Comparison of ENCODE assay signal across 23 cellular contexts in the genomic region with DNA sequence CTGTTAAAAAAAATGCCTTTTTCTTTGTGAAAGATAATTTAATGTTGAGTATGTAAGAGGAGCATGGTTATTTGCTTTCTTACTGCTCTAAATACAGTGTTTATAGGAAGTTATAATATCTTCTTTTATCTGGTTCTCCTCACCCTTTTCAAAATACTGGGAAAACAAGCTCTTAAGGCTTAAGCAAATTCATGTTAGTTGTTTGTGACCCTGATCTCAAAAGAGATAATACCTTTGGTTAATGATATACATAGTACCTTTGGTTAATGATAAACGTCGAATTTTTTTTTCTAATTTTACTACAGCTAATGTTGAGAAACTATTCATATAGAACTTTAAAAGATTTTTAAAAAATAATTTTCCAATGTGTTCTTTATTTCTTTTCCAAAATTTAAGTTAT.
DNase-seq lines count a peak whose midpoint lies in the region; ATAC-seq, FAIRE-seq and TF ChIP-seq lines count a peak whose summit lies in the region.
"Had no signal": no experiment of that assay in that cellular context is flagged by ENCODE, and none has a peak within 500 bp of the region (broad histone marks: within the 10 kb centered on the region; RNA-seq: fewer than 3 reads in every experiment).

No MANE protein-coding gene starts in this region.

- no peaks in the 10 kb centered on the region for H3K9me3 ChIP-seq in A549
- H3K9me3 ChIP-seq in HUES48 (ENCODE audit: control insufficient read depth, insufficient read depth, low read length) = no peaks in the 10 kb centered on the region
- H3K9me3 ChIP-seq: body of pancreas, testis had no signal

- no peak for ATAC-seq in A549
- ATAC-seq in left lobe of liver = peak; percentile 61
- ATAC-seq: body of pancreas; stimulated activated memory B cell treated with anti-CD40 and anti-IgM and Interleukin-4, amounts not matched to agents 10 μg/mL and 1 μg/mL and 100 μg/mL, for 72 hours had no signal

- TF ChIP-seq POLR2A in A549 (IDR thresholded peaks at IDR 0.05; ENCODE audit: low read length) = no peak

- peak overlapping the region; percentile 85 for H3K4me2 ChIP-seq in A549

- WGBS in A549 (ENCODE audit: missing lambda C conversion rate) = 3% methylated on average over 2 of the region's 2 CpGs

- DNase-seq in A549 (ENCODE audit: low read depth in 1 of 2, low spot score in 1 of 2) (no peak), left lobe of liver (ENCODE audit: low spot score) (no peak), A172 (ENCODE audit: low spot score) (no peak), iPS-NIHi11 (ENCODE audit: low spot score) (no peak), ureter (ENCODE audit: low spot score) (no peak)
- no peak for DNase-seq in activated CD4-positive, CD25-positive, alpha-beta regulatory T cell treated with anti-CD3 and anti-CD28 coated beads, Interleukin-2, amount 50 U/mL, for 72 hours
- DNase-seq: activated CD4-positive, alpha-beta T cell treated with anti-CD3 and anti-CD28 coated beads for 48 hours; activated naive CD8-positive, alpha-beta T cell treated with anti-CD3 and anti-CD28 coated beads, Interleukin-2, amount 10 ng/mL, durations not matched to agents 7 days and 5 days; body of pancreas; cortex of kidney; hippocampal formation; NCI-H1105 treated with DMSO at 0.1 percent for 48 hours; NCI-H524; nephron progenitor cell; RPMI8226; stimulated activated CD4-positive, alpha-beta T cell treated with anti-CD3 and anti-CD28 coated beads, Interleukin-1b, Interleukin-23, amount 100 ng/mL, for 48 hours; testis had no signal

- no peak for TF ChIP-seq CTCF in A549 (IDR thresholded peaks at IDR 0.05)

- H3K4me3 ChIP-seq in A549 (no peak overlapping the region), HUES48 (ENCODE audit: low read depth, low read length) (no peak overlapping the region; the same call in 1 of the 2 replicates)
- H3K4me3 ChIP-seq: body of pancreas, testis had no signal

- H3K27ac ChIP-seq in A549 (peak overlapping the region; percentile 54 to 73; a peak in 4 of 6 replicates), HUES48 (ENCODE audit: low read depth, low read length) (peak overlapping the region; percentile 80), cingulate gyrus (ENCODE audit: low read depth, low read length) (peak overlapping the region; percentile 41)
- H3K27ac ChIP-seq: body of pancreas, parathyroid adenoma, testis had no signal

- no peaks in the 10 kb centered on the region for H3K27me3 ChIP-seq in HUES48 (ENCODE audit: control insufficient read depth, insufficient read depth, low read length)
- H3K27me3 ChIP-seq: body of pancreas, testis had no signal

- H3K4me1 ChIP-seq in A549 = peaks cover 49% of the 10 kb centered on the region
- peaks cover 23% of the 10 kb centered on the region for H3K4me1 ChIP-seq in HUES48 (ENCODE audit: control insufficient read depth, insufficient read depth, low read length)
- H3K4me1 ChIP-seq: parathyroid adenoma had no signal

- TF ChIP-seq RAD21 in A549 (conservative IDR thresholded peaks at IDR 0.05 in 1 of 2, IDR thresholded peaks at IDR 0.05 in 1 of 2) = no peak

- POLR2A ChIA-PET in A549 (lab: Yijun Ruan, JAX) = no interaction called here

- no peak for FAIRE-seq in A549 (lab: Jason Lieb, UNC)
- FAIRE-seq: GM12891, HTR-8/SVneo had no signal

- TF ChIP-seq EP300 in A549 (IDR thresholded peaks at IDR 0.05) = no peak

- CTCF ChIA-PET in A549 (lab: Yijun Ruan, JAX) = no interaction called here

- H3K9ac ChIP-seq in HUES48 (ENCODE audit: low read depth, low read length) = no peak overlapping the region; the same call in 1 of the 2 replicates
- H3K9ac ChIP-seq: parathyroid adenoma had no signal

- H3K36me3 ChIP-seq in HUES48 (ENCODE audit: control insufficient read depth, insufficient read depth, low read length) = no peaks in the 10 kb centered on the region

TF ChIP-seq in A549, 52 proteins besides CTCF, POLR2A, EP300 and RAD21:
- TF ChIP-seq, protein P1, sequence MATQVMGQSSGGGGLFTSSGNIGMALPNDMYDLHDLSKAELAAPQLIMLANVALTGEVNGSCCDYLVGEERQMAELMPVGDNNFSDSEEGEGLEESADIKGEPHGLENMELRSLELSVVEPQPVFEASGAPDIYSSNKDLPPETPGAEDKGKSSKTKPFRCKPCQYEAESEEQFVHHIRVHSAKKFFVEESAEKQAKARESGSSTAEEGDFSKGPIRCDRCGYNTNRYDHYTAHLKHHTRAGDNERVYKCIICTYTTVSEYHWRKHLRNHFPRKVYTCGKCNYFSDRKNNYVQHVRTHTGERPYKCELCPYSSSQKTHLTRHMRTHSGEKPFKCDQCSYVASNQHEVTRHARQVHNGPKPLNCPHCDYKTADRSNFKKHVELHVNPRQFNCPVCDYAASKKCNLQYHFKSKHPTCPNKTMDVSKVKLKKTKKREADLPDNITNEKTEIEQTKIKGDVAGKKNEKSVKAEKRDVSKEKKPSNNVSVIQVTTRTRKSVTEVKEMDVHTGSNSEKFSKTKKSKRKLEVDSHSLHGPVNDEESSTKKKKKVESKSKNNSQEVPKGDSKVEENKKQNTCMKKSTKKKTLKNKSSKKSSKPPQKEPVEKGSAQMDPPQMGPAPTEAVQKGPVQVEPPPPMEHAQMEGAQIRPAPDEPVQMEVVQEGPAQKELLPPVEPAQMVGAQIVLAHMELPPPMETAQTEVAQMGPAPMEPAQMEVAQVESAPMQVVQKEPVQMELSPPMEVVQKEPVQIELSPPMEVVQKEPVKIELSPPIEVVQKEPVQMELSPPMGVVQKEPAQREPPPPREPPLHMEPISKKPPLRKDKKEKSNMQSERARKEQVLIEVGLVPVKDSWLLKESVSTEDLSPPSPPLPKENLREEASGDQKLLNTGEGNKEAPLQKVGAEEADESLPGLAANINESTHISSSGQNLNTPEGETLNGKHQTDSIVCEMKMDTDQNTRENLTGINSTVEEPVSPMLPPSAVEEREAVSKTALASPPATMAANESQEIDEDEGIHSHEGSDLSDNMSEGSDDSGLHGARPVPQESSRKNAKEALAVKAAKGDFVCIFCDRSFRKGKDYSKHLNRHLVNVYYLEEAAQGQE (IDR thresholded peaks at IDR 0.05) = no peak
- TF ChIP-seq RCOR1 (IDR thresholded peaks at IDR 0.05; ENCODE audit: low read depth, low read length) (no peak), GATA3 (IDR thresholded peaks at IDR 0.05; ENCODE audit: borderline replicate concordance) (peak; percentile 48; the same call in 1 of the 2 replicates)
